ENCODE assay signal across 1 cellular context in genomic region chr22:35173655-35174054, GRCh38.
TF ChIP-seq lines count a peak whose summit lies in the region.

No MANE protein-coding gene starts in this region.

TF ChIP-seq in neural cell, 6 proteins besides CTCF, POLR2A, EP300 and RAD21 (continued from another document):
- no peak for TF ChIP-seq REST (IDR thresholded peaks at IDR 0.05; ENCODE audit: borderline replicate concordance)
